In genomic region chr14:102838531-102838930, GRCh38 we compare ENCODE assay signal across 20 cellular contexts.
"Had no signal": no experiment of that assay in that cellular context is flagged by ENCODE, and none has a peak within 500 bp of the region (broad histone marks: within the 10 kb centered on the region; RNA-seq: fewer than 3 reads in every experiment).

No MANE protein-coding gene starts in this region.

- H3K9me3 Mint-ChIP-seq: activated naive CD8-positive, alpha-beta T cell treated with anti-CD3 and anti-CD28 coated beads, Interleukin-2, amount 10 ng/mL, durations not matched to agents 7 days and 5 days; activated T-cell treated with anti-CD3 and anti-CD28 coated beads, Interleukin-2, amount 50 U/mL, for 4 hours; dendritic cell treated with granulocyte-macrophage colony-stimulating factor and Interleukin-4, amounts not matched to agents 40 ng/mL and 50 ng/mL, for 4 days; nephron; stimulated activated naive CD8-positive, alpha-beta T cell treated with anti-CD3 and anti-CD28 coated beads, Interleukin-15, Interleukin-2, amounts not matched to agents 100 ng/mL and 50 ng/mL, for 24 hours had no signal

- H3K27me3 ChIP-seq: cardiac muscle cell, esophagus muscularis mucosa, gastroesophageal sphincter, heart right ventricle, tibial nerve had no signal

- H3K36me3 ChIP-seq: cardiac muscle cell, tibial nerve had no signal

- ATAC-seq: activated CD8-positive, alpha-beta T cell treated with anti-CD3 and anti-CD28 coated beads, Interleukin-2, amount 10 ng/mL, durations not matched to agents 7 days and 5 days; activated T-cell treated with anti-CD3 and anti-CD28 coated beads, Interleukin-2, amount 50 U/mL, for 4 hours; gastroesophageal sphincter had no signal

- H3K9me3 ChIP-seq: esophagus muscularis mucosa, gastroesophageal sphincter, heart right ventricle, tibial nerve had no signal

- H3K27ac Mint-ChIP-seq: activated CD8-positive, alpha-beta T cell treated with anti-CD3 and anti-CD28 coated beads, Interleukin-2, amount 10 ng/mL, durations not matched to agents 7 days and 5 days; activated naive CD8-positive, alpha-beta T cell treated with anti-CD3 and anti-CD28 coated beads, Interleukin-2, amount 10 ng/mL, durations not matched to agents 7 days and 5 days; dendritic cell treated with granulocyte-macrophage colony-stimulating factor and Interleukin-4, amounts not matched to agents 40 ng/mL and 50 ng/mL, for 4 days; nephron; stimulated activated naive CD8-positive, alpha-beta T cell treated with anti-CD3 and anti-CD28 coated beads, Interleukin-15, Interleukin-2, amounts not matched to agents 100 ng/mL and 50 ng/mL, for 24 hours had no signal

- H3K4me3 ChIP-seq: cardiac muscle cell, esophagus muscularis mucosa, gastroesophageal sphincter, heart right ventricle, tibial nerve had no signal

- DNase-seq: activated CD4-positive, alpha-beta T cell treated with anti-CD3 and anti-CD28 coated beads for 4 hours; activated CD8-positive, alpha-beta T cell treated with anti-CD3 and anti-CD28 coated beads, Interleukin-2, amount 10 ng/mL, durations not matched to agents 7 days and 5 days; activated gamma-delta T cell; activated naive CD8-positive, alpha-beta T cell treated with anti-CD3 and anti-CD28 coated beads, Interleukin-2, amount 10 ng/mL, durations not matched to agents 7 days and 5 days; activated T-cell treated with anti-CD3 and anti-CD28 coated beads, Interleukin-2, amount 50 U/mL, for 4 hours; amygdala; effector CD8-positive, alpha-beta T cell; heart right ventricle; occipital lobe; stimulated activated CD4-positive, alpha-beta T cell treated with anti-CD3 and anti-CD28 coated beads, Interleukin-2, amount 100 ng/mL, for 24 hours; WERI-Rb-1 had no signal

- H3K4me1 ChIP-seq: esophagus muscularis mucosa, gastroesophageal sphincter, tibial nerve had no signal

- FAIRE-seq: endothelial cell of umbilical vein, urothelium cell line had no signal

- H3K4me3 Mint-ChIP-seq: activated CD8-positive, alpha-beta T cell treated with anti-CD3 and anti-CD28 coated beads, Interleukin-2, amount 10 ng/mL, durations not matched to agents 7 days and 5 days; activated naive CD8-positive, alpha-beta T cell treated with anti-CD3 and anti-CD28 coated beads, Interleukin-2, amount 10 ng/mL, durations not matched to agents 7 days and 5 days; activated T-cell treated with anti-CD3 and anti-CD28 coated beads, Interleukin-2, amount 50 U/mL, for 4 hours; dendritic cell treated with granulocyte-macrophage colony-stimulating factor and Interleukin-4, amounts not matched to agents 40 ng/mL and 50 ng/mL, for 4 days; nephron; stimulated activated naive CD8-positive, alpha-beta T cell treated with anti-CD3 and anti-CD28 coated beads, Interleukin-15, Interleukin-2, amounts not matched to agents 100 ng/mL and 50 ng/mL, for 24 hours had no signal

- H3K27ac ChIP-seq: cardiac muscle cell, esophagus muscularis mucosa, gastroesophageal sphincter, heart right ventricle, tibial nerve, WERI-Rb-1 had no signal

- H3K4me1 Mint-ChIP-seq: nephron had no signal

- H3K27me3 Mint-ChIP-seq: activated naive CD8-positive, alpha-beta T cell treated with anti-CD3 and anti-CD28 coated beads, Interleukin-2, amount 10 ng/mL, durations not matched to agents 7 days and 5 days; dendritic cell treated with granulocyte-macrophage colony-stimulating factor and Interleukin-4, amounts not matched to agents 40 ng/mL and 50 ng/mL, for 4 days; stimulated activated naive CD8-positive, alpha-beta T cell treated with anti-CD3 and anti-CD28 coated beads, Interleukin-15, Interleukin-2, amounts not matched to agents 100 ng/mL and 50 ng/mL, for 24 hours had no signal
